ENCODE assay signal across 12 cellular contexts in the genomic region with DNA sequence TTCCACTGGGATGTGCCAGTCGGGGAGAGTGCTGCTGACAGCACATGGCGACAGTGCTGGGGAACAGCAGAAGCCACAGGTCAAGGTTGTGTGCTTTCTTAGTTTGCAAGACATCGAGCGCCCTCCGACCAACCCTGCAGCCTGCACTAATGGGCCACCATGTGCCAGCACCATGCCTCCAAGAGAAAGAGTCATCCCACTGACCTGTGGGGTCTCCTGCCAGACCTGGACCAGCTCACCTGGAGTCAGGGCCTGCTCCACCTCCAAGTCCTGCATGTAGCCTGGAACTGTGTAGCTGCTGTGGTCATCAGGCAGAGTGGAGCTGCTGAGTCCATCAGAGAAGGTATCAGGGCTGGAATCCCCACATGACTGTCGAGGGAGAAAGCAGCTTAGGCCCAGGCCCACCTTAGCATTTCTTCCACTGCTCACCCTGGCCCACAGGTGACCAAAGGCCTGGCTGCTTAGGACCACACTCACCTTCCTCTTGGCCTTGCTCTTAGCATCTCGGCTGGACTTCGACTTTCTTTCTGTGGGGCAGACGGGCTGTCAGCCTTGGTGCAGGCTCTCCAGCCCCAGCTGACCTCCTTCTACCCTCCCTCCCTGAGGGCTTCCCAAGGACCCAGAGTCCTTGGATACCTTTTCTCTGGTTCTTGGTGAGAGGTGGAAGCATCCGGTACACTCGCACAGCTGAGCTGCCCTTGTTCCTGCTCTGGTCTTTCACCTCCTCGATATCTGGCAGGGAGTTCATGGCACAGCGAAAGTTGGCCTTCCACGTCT. TPM values are rescaled to one million over a fixed set of nuclear protein-coding genes. Genes with fewer than 3 reads are reported as not detected.
DNase-seq lines count a peak whose midpoint lies in the region; ATAC-seq and TF ChIP-seq lines count a peak whose summit lies in the region.
"Had no signal": no experiment of that assay in that cellular context is flagged by ENCODE, and none has a peak within 500 bp of the region (broad histone marks: within the 10 kb centered on the region; RNA-seq: fewer than 3 reads in every experiment).

No MANE protein-coding gene starts in this region.

- TF ChIP-seq CTCF in CD8-positive, alpha-beta T cell (IDR thresholded peaks at IDR 0.05) = no peak
- TF ChIP-seq CTCF in RWPE1 (conservative IDR thresholded peaks at IDR 0.05; ENCODE audit: low read depth) = no peak
- TF ChIP-seq CTCF in chondrocyte (IDR thresholded peaks at IDR 0.05) = no peak
- TF ChIP-seq CTCF in mucosa of descending colon (IDR thresholded peaks at IDR 0.05) = no peak

- no peaks in the 10 kb centered on the region for H3K9me3 Mint-ChIP-seq in CD8-positive, alpha-beta T cell
- no peaks in the 10 kb centered on the region for H3K9me3 Mint-ChIP-seq in chondrocyte (ENCODE audit: low read depth)

- POLR2A ChIA-PET in CD8-positive, alpha-beta T cell (lab: Charles Lee) = interaction anchor here (1.1 to 10.0 kb wide), 6 partner anchors 10 to 75 kb away, joined by 3 to 391 read pairs (median 72); no protein-coding TSS in a partner anchor
- POLR2A ChIA-PET in RWPE1 (lab: Yijun Ruan, JAX; ENCODE audit: low non-redundant PET) = no interaction called here

- DNase-seq in CD8-positive, alpha-beta T cell = peak in 2 of 7 experiments; percentile 20 to 49
- DNase-seq in RWPE1 (ENCODE audit: low spot score) (no peak), chondrocyte (ENCODE audit: low spot score) (peak; percentile 79), posterior vena cava (ENCODE audit: low spot score) (peak; percentile 38), D341Med (ENCODE audit: low spot score) (no peak), mucosa of descending colon (no peak), NCI-H510A (lab: John Stamatoyannopoulos, UW) (no peak), NCI-H510A treated with DMSO at 0.1 percent for 48 hours (lab: John Stamatoyannopoulos, UW) (no peak)
- DNase-seq: activated gamma-delta T cell treated with Interleukin-2 at 50 U/mL for 16 hours, hypothalamus, NCI-H446 treated with DMSO at 0.1 percent for 48 hours had no signal

- H3K4me1 ChIP-seq in CD8-positive, alpha-beta T cell (ENCODE audit: insufficient read depth, low read length) = peaks cover 59% of the 10 kb centered on the region
- H3K4me1 ChIP-seq in mucosa of descending colon (ENCODE audit: low read depth) = peaks cover 37% of the 10 kb centered on the region

- H3K9me3 ChIP-seq in CD8-positive, alpha-beta T cell (ENCODE audit: low read length) = no peaks in the 10 kb centered on the region
- no peaks in the 10 kb centered on the region for H3K9me3 ChIP-seq in mucosa of descending colon

- peak overlapping the region; percentile 94 for H3K27ac Mint-ChIP-seq in CD8-positive, alpha-beta T cell
- no peak overlapping the region for H3K27ac Mint-ChIP-seq in chondrocyte (ENCODE audit: unreplicated experiment)

- CTCF ChIA-PET in CD8-positive, alpha-beta T cell (lab: Charles Lee) = interaction anchor here (0.8 to 8.0 kb wide), 11 partner anchors 8 to 100 kb away, joined by 4 to 73 read pairs (median 23); no protein-coding TSS in a partner anchor
- CTCF ChIA-PET in RWPE1 (lab: Yijun Ruan, JAX) = interaction anchor here (0.6 kb wide), 1 partner anchor 28 kb away, joined by 4 read pairs; no protein-coding TSS in a partner anchor

- intact Hi-C loops in CD8-positive, alpha-beta T cell (cut with DNase I, micrococcal nuclease) = no loop called here
- intact Hi-C loops in posterior vena cava (cut with DNase I) (no loop called here), mucosa of descending colon (cut with DNase I, micrococcal nuclease) (no loop called here)

- no peaks in the 10 kb centered on the region for H3K27me3 ChIP-seq in CD8-positive, alpha-beta T cell (ENCODE audit: insufficient read depth, low read length)

- H3K4me1 Mint-ChIP-seq in CD8-positive, alpha-beta T cell (ENCODE audit: low read depth) = peaks cover 66% of the 10 kb centered on the region
- H3K4me1 Mint-ChIP-seq in chondrocyte (ENCODE audit: low read depth) = peaks cover 27% of the 10 kb centered on the region

- H3K36me3 ChIP-seq in CD8-positive, alpha-beta T cell (ENCODE audit: insufficient read depth, low read length) = peaks cover 69% of the 10 kb centered on the region
- H3K36me3 ChIP-seq in mucosa of descending colon (ENCODE audit: low read depth) = peaks cover 6% of the 10 kb centered on the region

- peak overlapping the region; percentile 96 for H3K4me3 Mint-ChIP-seq in CD8-positive, alpha-beta T cell
- H3K4me3 Mint-ChIP-seq in chondrocyte (ENCODE audit: unreplicated experiment) = no peak overlapping the region

- H3K4me3 ChIP-seq in CD8-positive, alpha-beta T cell (ENCODE audit: low read depth, low read length) = peak overlapping the region; percentile 90
- H3K4me3 ChIP-seq in mucosa of descending colon = no peak overlapping the region

- peaks cover 82% of the 10 kb centered on the region for H3K36me3 Mint-ChIP-seq in CD8-positive, alpha-beta T cell
- H3K36me3 Mint-ChIP-seq in chondrocyte (ENCODE audit: low read depth) = peaks cover 26% of the 10 kb centered on the region

- ATAC-seq in CD8-positive, alpha-beta T cell = no peak
- no peak for ATAC-seq in mucosa of descending colon

- peak overlapping the region; percentile 95 for H3K27ac ChIP-seq in CD8-positive, alpha-beta T cell (ENCODE audit: low read depth, low read length)
- H3K27ac ChIP-seq in RWPE1 = peak overlapping the region; percentile 78

- H3K27me3 Mint-ChIP-seq in CD8-positive, alpha-beta T cell (ENCODE audit: low read depth) = no peaks in the 10 kb centered on the region
- H3K27me3 Mint-ChIP-seq in chondrocyte (ENCODE audit: low read depth) = no peaks in the 10 kb centered on the region

RNA-seq across cellular contexts. Expression of gene IRF1, which starts 4.1 kb away (rescaled TPM):
- total RNA-seq in CD8-positive, alpha-beta T cell = 1,000 to 10,000 TPM; 1,214 to 1,250 TPM
- total RNA-seq in chondrocyte (10.8 to 17.8 TPM (median 16.3 TPM) in 3 replicates), posterior vena cava (10 to 100 TPM; 18.7 to 20.5 TPM), mucosa of descending colon (100 to 1,000 TPM in 2 of 3 donors, 10 to 100 TPM in 1; 89.4 to 172 (median 143) TPM)

RNA-seq across cellular contexts. Expression of gene IL5, which starts 56.8 kb away (rescaled TPM):
- not detected for total RNA-seq in CD8-positive, alpha-beta T cell
- total RNA-seq in chondrocyte (not detected in 3 replicates), posterior vena cava (not detected), mucosa of descending colon (not detected)
- total RNA-seq: urinary bladder had no signal

Comparison
In these comparisons a context has a peak if more than half of its experiments do, and no peak if none do; other contexts are left out.
1. DNase-seq: peak in chondrocyte (single experiment) and posterior vena cava (single experiment); none in RWPE1 (single experiment), D341Med (single experiment), mucosa of descending colon (0 of 3), NCI-H510A (single experiment) and NCI-H510A treated with DMSO at 0.1 percent for 48 hours (single experiment).
2. RNA of gene IRF1, which starts 4.1 kb away (total RNA-seq): 1,214 to 1,250 TPM in CD8-positive, alpha-beta T cell; 89.4 to 172 TPM in mucosa of descending colon, 18.7 to 20.5 TPM in posterior vena cava and 10.8 to 17.8 TPM in chondrocyte; every median in the first group is over 4 times any median in the second.